ENCODE assay signal across 10 cellular contexts in the genomic region with DNA sequence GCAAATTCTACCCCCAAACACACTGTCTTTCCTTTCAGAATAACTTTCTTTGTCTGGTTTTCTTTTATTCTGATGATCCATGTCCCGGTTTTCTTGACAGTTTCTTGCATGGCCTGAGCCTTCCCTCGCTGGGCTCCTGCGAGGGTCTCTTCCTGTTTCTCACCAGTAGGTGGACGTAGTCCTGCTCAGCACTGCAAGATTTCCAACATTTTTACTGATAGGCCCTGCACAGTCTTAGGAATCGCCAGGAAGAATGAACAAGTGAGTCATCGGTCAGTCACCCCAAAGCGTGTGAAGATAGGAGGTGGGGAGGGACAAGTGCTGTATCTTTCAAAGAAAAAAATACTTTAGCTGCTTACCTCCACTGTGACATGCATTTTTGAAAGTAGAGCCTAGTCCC. TPM values are rescaled to one million over a fixed set of nuclear protein-coding genes. Genes with fewer than 3 reads are reported as not detected.
DNase-seq lines count a peak whose midpoint lies in the region; ATAC-seq and TF ChIP-seq lines count a peak whose summit lies in the region.
"Had no signal": no experiment of that assay in that cellular context is flagged by ENCODE, and none has a peak within 500 bp of the region (broad histone marks: within the 10 kb centered on the region; RNA-seq: fewer than 3 reads in every experiment).

No MANE protein-coding gene starts in this region.

- no peaks in the 10 kb centered on the region for H3K4me1 ChIP-seq in NT2/D1 (ENCODE audit: insufficient read depth, insufficient read length)
- H3K4me1 ChIP-seq in osteoblast (ENCODE audit: insufficient read depth, low read length) = no peaks in the 10 kb centered on the region

- H3K4me3 ChIP-seq in NT2/D1 (ENCODE audit: insufficient read length, low read depth) (no peak overlapping the region), epithelial cell of proximal tubule (ENCODE audit: low read depth, low read length) (no peak overlapping the region), osteoblast (ENCODE audit: insufficient read depth, low read length) (no peak overlapping the region)

- ATAC-seq in GM21360 (IDR thresholded peaks at IDR 0.05; ENCODE audit: unreplicated experiment) = no peak
- no peak for ATAC-seq in stimulated activated effector memory CD8-positive, alpha-beta T cell treated with anti-CD3 and anti-CD28 coated beads, Interleukin-12 subunit alpha, Interleukin-12 subunit beta, amount 100 ng/mL, for 72 hours
- ATAC-seq in GM21619 (IDR thresholded peaks at IDR 0.05; ENCODE audit: unreplicated experiment) = no peak
- ATAC-seq: naive thymus-derived CD4-positive, alpha-beta T cell had no signal

- H4K20me1 ChIP-seq in osteoblast (ENCODE audit: insufficient read depth, low read length) = no peaks in the 10 kb centered on the region

- H3K4me2 ChIP-seq in osteoblast (ENCODE audit: insufficient read depth, low read length) = no peak overlapping the region

- H3K27ac ChIP-seq in osteoblast (ENCODE audit: low read depth, low read length) = no peak overlapping the region

- no peak overlapping the region for H3K27ac Mint-ChIP-seq in stimulated activated effector memory CD8-positive, alpha-beta T cell treated with anti-CD3 and anti-CD28 coated beads, Interleukin-12 subunit alpha, Interleukin-12 subunit beta, amount 100 ng/mL, for 72 hours

- H3K27me3 ChIP-seq in NT2/D1 (ENCODE audit: insufficient read depth, insufficient read length) (no peaks in the 10 kb centered on the region), osteoblast (ENCODE audit: insufficient read depth, low read length) (peaks cover 35% of the 10 kb centered on the region)

- H3K9me3 ChIP-seq in NT2/D1 (ENCODE audit: insufficient read depth, low read length) (no peaks in the 10 kb centered on the region), osteoblast (ENCODE audit: low read depth, low read length) (no peaks in the 10 kb centered on the region)

- H3K9ac ChIP-seq in NT2/D1 (ENCODE audit: insufficient read length, low read depth) = no peak overlapping the region

- H3K36me3 ChIP-seq in NT2/D1 (ENCODE audit: insufficient read depth, insufficient read length, low read length) = no peaks in the 10 kb centered on the region
- H3K36me3 ChIP-seq in osteoblast (ENCODE audit: insufficient read depth, low read length) = no peaks in the 10 kb centered on the region

- no peaks in the 10 kb centered on the region for H3K4me1 Mint-ChIP-seq in stimulated activated effector memory CD8-positive, alpha-beta T cell treated with anti-CD3 and anti-CD28 coated beads, Interleukin-12 subunit alpha, Interleukin-12 subunit beta, amount 100 ng/mL, for 72 hours
- H3K4me1 Mint-ChIP-seq: naive thymus-derived CD4-positive, alpha-beta T cell had no signal

- H3K9me3 Mint-ChIP-seq in stimulated activated effector memory CD8-positive, alpha-beta T cell treated with anti-CD3 and anti-CD28 coated beads, Interleukin-12 subunit alpha, Interleukin-12 subunit beta, amount 100 ng/mL, for 72 hours = no peaks in the 10 kb centered on the region

- TF ChIP-seq CTCF in epithelial cell of proximal tubule (conservative IDR thresholded peaks at IDR 0.05; ENCODE audit: low read depth, low read length) (peak; percentile 71), osteoblast (IDR thresholded peaks at IDR 0.05; ENCODE audit: extremely low read depth, low read depth, low read length) (peak; percentile 50)

- H3K79me2 ChIP-seq in osteoblast (ENCODE audit: insufficient read depth, low read length) = no peaks in the 10 kb centered on the region

- no peak overlapping the region for H2AFZ ChIP-seq in osteoblast (ENCODE audit: low read length)

- H3K36me3 Mint-ChIP-seq in stimulated activated effector memory CD8-positive, alpha-beta T cell treated with anti-CD3 and anti-CD28 coated beads, Interleukin-12 subunit alpha, Interleukin-12 subunit beta, amount 100 ng/mL, for 72 hours = no peaks in the 10 kb centered on the region
- H3K36me3 Mint-ChIP-seq: naive thymus-derived CD4-positive, alpha-beta T cell had no signal

- H3K4me3 Mint-ChIP-seq in stimulated activated effector memory CD8-positive, alpha-beta T cell treated with anti-CD3 and anti-CD28 coated beads, Interleukin-12 subunit alpha, Interleukin-12 subunit beta, amount 100 ng/mL, for 72 hours = no peak overlapping the region
- H3K4me3 Mint-ChIP-seq: naive thymus-derived CD4-positive, alpha-beta T cell had no signal

- peak; percentile 65 for DNase-seq in GM04503 (ENCODE audit: low read depth)
- DNase-seq in NT2/D1 (ENCODE audit: low read depth, low spot score) = peak; percentile 16
- peak; percentile 61 for DNase-seq in epithelial cell of proximal tubule (ENCODE audit: low read depth)
- peak; percentile 52 for DNase-seq in osteoblast (ENCODE audit: insufficient read length, low spot score, missing footprints)
- no peak for DNase-seq in stimulated activated effector memory CD8-positive, alpha-beta T cell treated with anti-CD3 and anti-CD28 coated beads, Interleukin-12 subunit alpha, Interleukin-12 subunit beta, amount 100 ng/mL, for 72 hours (ENCODE audit: low spot score in 2 of 2)
- DNase-seq: activated naive CD4-positive, alpha-beta T cell treated with anti-CD3 and anti-CD28 coated beads, Interleukin-2, amount 50 U/mL, for 16 hours; naive thymus-derived CD4-positive, alpha-beta T cell; NCI-H2029 treated with DMSO at 0.1 percent for 48 hours had no signal

RNA-seq across cellular contexts. Expression of a gene that starts 16.9 kb away (rescaled TPM):
- total RNA-seq in epithelial cell of proximal tubule = 3.8 and 5.1 TPM in 2 replicates
- total RNA-seq in osteoblast = 3.6 and 4.4 TPM in 2 replicates
- total RNA-seq: naive thymus-derived CD4-positive, alpha-beta T cell had no signal

Comparison
In these comparisons a context has a peak if more than half of its experiments do, and no peak if none do; other contexts are left out.
1. DNase-seq: peak in GM04503 (single experiment), NT2/D1 (single experiment), epithelial cell of proximal tubule (single experiment) and osteoblast (single experiment); none in stimulated activated effector memory CD8-positive, alpha-beta T cell treated with anti-CD3 and anti-CD28 coated beads, Interleukin-12 subunit alpha, Interleukin-12 subunit beta, amount 100 ng/mL, for 72 hours (0 of 2).